ENCODE assay signal across 8 cellular contexts in genomic region chr12:125163148-125163547, GRCh38.
"Had no signal": no experiment of that assay in that cellular context is flagged by ENCODE, and none has a peak within 500 bp of the region (broad histone marks: within the 10 kb centered on the region; RNA-seq: fewer than 3 reads in every experiment).

No MANE protein-coding gene starts in this region.

- FAIRE-seq: G401.6, GM12878, GM12891, GM12892, GM18507, GM19239 had no signal

- DNase-seq: GDM1, GF-D8 had no signal

- H3K4me3 ChIP-seq: GM12878 had no signal

- ATAC-seq: GM12878 had no signal
